Comparison of ENCODE assay signal across 25 cellular contexts in genomic region chr5:4647056-4647455, GRCh38.
"Had no signal": no experiment of that assay in that cellular context is flagged by ENCODE, and none has a peak within 500 bp of the region (broad histone marks: within the 10 kb centered on the region; RNA-seq: fewer than 3 reads in every experiment).

No MANE protein-coding gene starts in this region.

- H3K36me3 ChIP-seq: MG63 had no signal

- DNase-seq: activated B cell treated with CpG ODN at 0.5 μM for 24 hours; activated CD4-positive, alpha-beta T cell treated with anti-CD3 and anti-CD28 coated beads for 1 hour; activated CD4-positive, alpha-beta T cell treated with anti-CD3 and anti-CD28 coated beads, Interleukin-2, amount 10 ng/mL, durations not matched to agents 24 days and 14 days; activated CD4-positive, alpha-beta T cell treated with anti-CD3 and anti-CD28 coated beads, Interleukin-2, amount 50 U/mL, for 48 hours; activated CD8-positive, alpha-beta memory T cell treated with anti-CD3 and anti-CD28 coated beads, Interleukin-2, amount 10 ng/mL, durations not matched to agents 7 days and 5 days; activated gamma-delta T cell; activated naive CD4-positive, alpha-beta T cell treated with anti-CD3 and anti-CD28 coated beads for 36 hours; activated T-cell treated with anti-CD3 and anti-CD28 coated beads, Interleukin-2, amount 50 U/mL, for 4 hours; amygdala; MG63; MV-4-11; NCI-H1092 treated with DMSO at 0.1 percent for 48 hours; NCI-H1417 treated with DMSO at 0.1 percent for 48 hours; NCI-H2081; NCI-H446; NCI-H82; OCI-M1; RPMI8226; T-cell; T-helper 2 cell; T1000 had no signal

- H3K27ac ChIP-seq: SK-N-MC had no signal

- H3K27me3 ChIP-seq: MG63 had no signal

- ATAC-seq: activated CD8-positive, alpha-beta memory T cell treated with anti-CD3 and anti-CD28 coated beads, Interleukin-2, amount 10 ng/mL, durations not matched to agents 7 days and 5 days; activated T-cell treated with anti-CD3 and anti-CD28 coated beads, Interleukin-2, amount 50 U/mL, for 4 hours; activated T-helper 17 cell treated with anti-CD3 and anti-CD28 coated beads, Interleukin-2, amount 50 U/mL, for 72 hours; Panc1; Right ventricle myocardium inferior; T-cell had no signal

- H3K9me3 ChIP-seq: MG63 had no signal

- H3K4me3 ChIP-seq: MG63, SK-N-MC had no signal
